Comparison of ENCODE assay signal across 11 cellular contexts in genomic region chr15:62895139-62895866, GRCh38.
A peak's percentile ranks its signal among the peaks of the same experiment; 100 is the strongest.
DNase-seq lines count a peak whose midpoint lies in the region; ATAC-seq and TF ChIP-seq lines count a peak whose summit lies in the region.
"Had no signal": no experiment of that assay in that cellular context is flagged by ENCODE, and none has a peak within 500 bp of the region (broad histone marks: within the 10 kb centered on the region; RNA-seq: fewer than 3 reads in every experiment).

No MANE protein-coding gene starts in this region.

- H3K27ac Mint-ChIP-seq in H9, result peak overlapping the region in 2 of 3 experiments; percentile 45 to 88; a peak in 4 of 7 replicates
- H3K27ac Mint-ChIP-seq: activated naive CD4-positive, alpha-beta T cell treated with anti-CD3 and anti-CD28 coated beads, Interleukin-2, amount 50 U/mL, for 24 hours; stimulated activated effector memory CD8-positive, alpha-beta T cell treated with anti-CD3 and anti-CD28 coated beads, Interleukin-12 subunit alpha, Interleukin-12 subunit beta, amount 100 ng/mL, for 72 hours had no signal

- H2BK5ac ChIP-seq in H9 (ENCODE audit: insufficient read length, low read length), result no peak overlapping the region

- WGBS in H9 (ENCODE audit: extremely low coverage, insufficient read length, low lambda C conversion rate), result no CpG with 5 or more reads among the region's 6 CpGs
- WGBS in psoas muscle, 3 donors, result 83 to 86% (median 83%) methylated on average over 6 of the region's 6 CpGs

- H3K36me3 Mint-ChIP-seq in H9 (ENCODE audit: insufficient read depth in 1 of 3, low read depth in 3 of 3), result no peaks in the 10 kb centered on the region
- H3K36me3 Mint-ChIP-seq: activated naive CD4-positive, alpha-beta T cell treated with anti-CD3 and anti-CD28 coated beads, Interleukin-2, amount 50 U/mL, for 24 hours; stimulated activated effector memory CD8-positive, alpha-beta T cell treated with anti-CD3 and anti-CD28 coated beads, Interleukin-12 subunit alpha, Interleukin-12 subunit beta, amount 100 ng/mL, for 72 hours had no signal

- H2BK120ac ChIP-seq in H9 (ENCODE audit: low read depth, low read length, poor library complexity, severe bottlenecking), result no peak overlapping the region

- peaks cover 40 to 41% of the 10 kb centered on the region in 2 experiments for H3K4me1 Mint-ChIP-seq in H9
- H3K4me1 Mint-ChIP-seq: activated naive CD4-positive, alpha-beta T cell treated with anti-CD3 and anti-CD28 coated beads, Interleukin-2, amount 50 U/mL, for 24 hours; stimulated activated effector memory CD8-positive, alpha-beta T cell treated with anti-CD3 and anti-CD28 coated beads, Interleukin-12 subunit alpha, Interleukin-12 subunit beta, amount 100 ng/mL, for 72 hours had no signal

- H3K56ac ChIP-seq in H9 (ENCODE audit: insufficient read length, low read depth, low read length), result no peak overlapping the region

- H3K23me2 ChIP-seq in H9 (ENCODE audit: insufficient read length, low read depth, low read length, poor library complexity, severe bottlenecking), result no peaks in the 10 kb centered on the region

- H2AFZ ChIP-seq in H9 (ENCODE audit: low read length), result no peak overlapping the region

- no peak overlapping the region for H3T11ph ChIP-seq in H9 (ENCODE audit: low read length)

- peak overlapping the region; percentile 64 for H3K18ac ChIP-seq in H9 (ENCODE audit: insufficient read length, low read depth, low read length)

- no peak overlapping the region for H3K4ac ChIP-seq in H9 (ENCODE audit: low read depth, low read length)

- no peak overlapping the region for H3K14ac ChIP-seq in H9 (ENCODE audit: insufficient read depth, low read length)

- H3K4me3 Mint-ChIP-seq in H9, result no peak overlapping the region
- H3K4me3 Mint-ChIP-seq: activated naive CD4-positive, alpha-beta T cell treated with anti-CD3 and anti-CD28 coated beads, Interleukin-2, amount 50 U/mL, for 24 hours; stimulated activated effector memory CD8-positive, alpha-beta T cell treated with anti-CD3 and anti-CD28 coated beads, Interleukin-12 subunit alpha, Interleukin-12 subunit beta, amount 100 ng/mL, for 72 hours had no signal

- no peak for ATAC-seq in psoas muscle
- ATAC-seq: activated CD4-positive, CD25-positive, alpha-beta regulatory T cell treated with anti-CD3 and anti-CD28 coated beads, Interleukin-2, amount 50 U/mL, for 24 hours; stimulated activated effector memory CD8-positive, alpha-beta T cell treated with anti-CD3 and anti-CD28 coated beads, Interleukin-12 subunit alpha, Interleukin-12 subunit beta, amount 100 ng/mL, for 72 hours had no signal

- no peak for TF ChIP-seq CTCF in H9 (conservative IDR thresholded peaks at IDR 0.05)
- no peak for TF ChIP-seq CTCF in fibroblast of pulmonary artery (IDR thresholded peaks at IDR 0.05; ENCODE audit: low read length, missing control alignments)
- TF ChIP-seq CTCF in psoas muscle (IDR thresholded peaks at IDR 0.05), result no peak

- no peaks in the 10 kb centered on the region for H3K27me3 ChIP-seq in H9 (ENCODE audit: insufficient read depth, low read length)
- no peaks in the 10 kb centered on the region for H3K27me3 ChIP-seq in SJCRH30
- H3K27me3 ChIP-seq in psoas muscle (ENCODE audit: insufficient read depth in 3 of 3, low read length in 2 of 3), result no peaks in the 10 kb centered on the region

- DNase-seq in H9 (no peak), SJCRH30 (peak in 1 of 2 experiments; percentile 29), fibroblast of pulmonary artery (ENCODE audit: low read depth) (peak; percentile 87), psoas muscle (no peak), cortex of kidney (lab: John Stamatoyannopoulos, UW) (no peak), C1 segment of cervical spinal cord (lab: John Stamatoyannopoulos, UW) (no peak), epidermal melanocyte (ENCODE audit: insufficient read length, low spot score) (no peak), hypothalamus (lab: John Stamatoyannopoulos, UW) (no peak)

- H3K79me1 ChIP-seq in H9 (ENCODE audit: insufficient read depth, low read depth, low read length, poor library complexity, severe bottlenecking), result no peaks in the 10 kb centered on the region

- H3K27ac ChIP-seq in H9 (ENCODE audit: insufficient read length, low read depth, low read length), result no peak overlapping the region
- peak overlapping the region; percentile 81 for H3K27ac ChIP-seq in SJCRH30
- peak overlapping the region; percentile 60 for H3K27ac ChIP-seq in psoas muscle

- no peak overlapping the region for H2AK5ac ChIP-seq in H9 (ENCODE audit: insufficient read length, low read length)

- H4K5ac ChIP-seq in H9 (ENCODE audit: insufficient read length, low read depth, low read length), result no peak overlapping the region

- H4K8ac ChIP-seq in H9 (replicated peaks; ENCODE audit: insufficient read length, low read depth, low read length), result no peak overlapping the region

- H3K4me1 ChIP-seq in H9 (ENCODE audit: insufficient read depth, low read length), result peaks cover 6% of the 10 kb centered on the region; the same call in 1 of the 2 replicates
- peaks cover 43% of the 10 kb centered on the region for H3K4me1 ChIP-seq in SJCRH30
- peaks cover 40% of the 10 kb centered on the region for H3K4me1 ChIP-seq in psoas muscle

- no peak overlapping the region for H2BK15ac ChIP-seq in H9 (ENCODE audit: low read depth, low read length)

- no peaks in the 10 kb centered on the region for H3K9me3 ChIP-seq in H9 (ENCODE audit: control insufficient read depth, low read depth, low read length)
- no peaks in the 10 kb centered on the region for H3K9me3 ChIP-seq in SJCRH30 (replicated peaks)
- H3K9me3 ChIP-seq in psoas muscle, result no peaks in the 10 kb centered on the region

- H3K36me3 ChIP-seq in SJCRH30, result no peaks in the 10 kb centered on the region
- H3K36me3 ChIP-seq in psoas muscle (ENCODE audit: insufficient read depth in 1 of 2, low read depth in 1 of 2), result no peaks in the 10 kb centered on the region

- H3K27me3 Mint-ChIP-seq in H9 (ENCODE audit: low read depth), result no peaks in the 10 kb centered on the region

- no peak overlapping the region for H3K23ac ChIP-seq in H9 (ENCODE audit: insufficient read length, low read depth, low read length)

- no peaks in the 10 kb centered on the region for H3K79me2 ChIP-seq in H9 (ENCODE audit: insufficient read depth, low read length)

- no peak overlapping the region for H2BK12ac ChIP-seq in H9 (ENCODE audit: insufficient read length, low read depth, low read length)

- H3K4me2 ChIP-seq in H9 (ENCODE audit: insufficient read depth, insufficient read length, low read length), result no peak overlapping the region

- H4K20me1 ChIP-seq in H9 (ENCODE audit: control insufficient read depth, insufficient read depth, insufficient read length), result no peaks in the 10 kb centered on the region

- H3K9me3 Mint-ChIP-seq in H9, result no peaks in the 10 kb centered on the region; a peak in 2 of 5 replicates
- H3K9me3 Mint-ChIP-seq: activated naive CD4-positive, alpha-beta T cell treated with anti-CD3 and anti-CD28 coated beads, Interleukin-2, amount 50 U/mL, for 24 hours; stimulated activated effector memory CD8-positive, alpha-beta T cell treated with anti-CD3 and anti-CD28 coated beads, Interleukin-12 subunit alpha, Interleukin-12 subunit beta, amount 100 ng/mL, for 72 hours had no signal

- no peak overlapping the region for H3K4me3 ChIP-seq in SJCRH30
- no peak overlapping the region for H3K4me3 ChIP-seq in fibroblast of pulmonary artery (replicated peaks; ENCODE audit: low read depth, low read length)
- H3K4me3 ChIP-seq in psoas muscle, result no peak overlapping the region

- intact Hi-C loops in psoas muscle (cut with DNase I), result no loop called here

- no peak overlapping the region for H3K9ac ChIP-seq in H9 (ENCODE audit: extremely low read depth, insufficient read length, low read length)

- no peak overlapping the region for H4K91ac ChIP-seq in H9 (ENCODE audit: insufficient read length, low read depth, low read length)

- no peak overlapping the region for H2BK20ac ChIP-seq in H9 (ENCODE audit: low read depth, low read length, poor library complexity, severe bottlenecking)
